7 cellular contexts compared by ENCODE assay signal in genomic region chr1:32199717-32200072, GRCh38. TPM values are rescaled to one million over a fixed set of nuclear protein-coding genes. Genes with fewer than 3 reads are reported as not detected.
DNase-seq lines count a peak whose midpoint lies in the region; ATAC-seq, FAIRE-seq and TF ChIP-seq lines count a peak whose summit lies in the region.
"Had no signal": no experiment of that assay in that cellular context is flagged by ENCODE, and none has a peak within 500 bp of the region (broad histone marks: within the 10 kb centered on the region; RNA-seq: fewer than 3 reads in every experiment).

No MANE protein-coding gene starts in this region.

- no peak for FAIRE-seq in pancreas (lab: Jason Lieb, UNC)
- FAIRE-seq: colon had no signal

- ATAC-seq in pancreas (peak; percentile 59 to 81 (median 72)), HG02798 (IDR thresholded peaks at IDR 0.05; ENCODE audit: poor library complexity, unreplicated experiment) (no peak), GM19351 (IDR thresholded peaks at IDR 0.05; ENCODE audit: unreplicated experiment) (no peak)

- peaks cover 0 to 11% (median 6%) of the 10 kb centered on the region in 3 donors for H3K36me3 ChIP-seq in pancreas

- TF ChIP-seq CTCF in pancreas (IDR thresholded peaks at IDR 0.05): no peak

- intact Hi-C loops in pancreas (cut with DNase I): no loop called here

- peaks cover 7 to 11% (median 10%) of the 10 kb centered on the region in 3 donors for H3K4me1 ChIP-seq in pancreas

- WGBS in pancreas, 2 donors: 17 to 21% methylated on average over 6 of the region's 6 CpGs

- H3K27ac ChIP-seq in pancreas: peak overlapping the region; percentile 29 to 71 (median 56)

- peak; percentile 45 for DNase-seq in NCI-H2081 treated with DMSO at 0.1 percent for 48 hours (lab: John Stamatoyannopoulos, UW)
- peak; percentile 89 for DNase-seq in cerebellum (ENCODE audit: low spot score)
- peak; percentile 70 to 92 (median 84) for DNase-seq in pancreas
- no peak for DNase-seq in activated CD4-positive, alpha-beta T cell treated with anti-CD3 and anti-CD28 coated beads, Interleukin-2, amount 50 U/mL, for 4 hours

- H3K27me3 ChIP-seq in pancreas: no peaks in the 10 kb centered on the region

- no peaks in the 10 kb centered on the region for H3K9me3 ChIP-seq in pancreas

- peak overlapping the region in 1 of 4 donors; percentile 52 for H3K4me3 ChIP-seq in pancreas

RNA-seq across cellular contexts. Expression of gene CCDC28B, which starts 0.7 kb away (rescaled TPM):
- 13.4 TPM for total RNA-seq in cerebellum
- total RNA-seq in pancreas: 1 to 10 TPM; 1.6 to 4.7 (median 3.0) TPM
- 1 to 10 TPM; 8.4 to 8.5 TPM for polyA plus RNA-seq in pancreas

RNA-seq across cellular contexts. Expression of gene IQCC, which starts 5.8 kb away (rescaled TPM):
- total RNA-seq in cerebellum: 3.1 TPM
- total RNA-seq in pancreas: 1 to 10 TPM; 1.1 to 1.7 (median 1.2) TPM
- polyA plus RNA-seq in pancreas: 1 to 10 TPM; 4.1 to 5.5 TPM

RNA-seq across cellular contexts. Expression of gene DCDC2B, which starts 9.2 kb away (rescaled TPM):
- total RNA-seq in cerebellum (not detected), pancreas (not detected)
- polyA plus RNA-seq in pancreas: under 1 TPM; 0.05 to 0.11 TPM

RNA-seq across cellular contexts. Expression of gene TXLNA, which starts 20.2 kb away (rescaled TPM):
- total RNA-seq in cerebellum: 21.4 TPM
- total RNA-seq in pancreas: 10 to 100 TPM; 13.8 to 29.3 (median 20.3) TPM
- polyA plus RNA-seq in pancreas: 10 to 100 TPM; 13.6 to 14.4 TPM

RNA-seq across cellular contexts. Expression of gene TMEM234, which starts 22.5 kb away (rescaled TPM):
- total RNA-seq in cerebellum: 22.2 TPM
- total RNA-seq in pancreas: 10 to 100 TPM in 1 of 6 donors, 1 to 10 TPM in 5; 6.2 to 15.2 (median 8.2) TPM
- 10 to 100 TPM; 19.2 to 23.5 TPM for polyA plus RNA-seq in pancreas

Comparison
In these comparisons a context has a peak if more than half of its experiments do, and no peak if none do; other contexts are left out.
1. DNase-seq: peak in NCI-H2081 treated with DMSO at 0.1 percent for 48 hours (single experiment), cerebellum (single experiment) and pancreas (6 of 6); none in activated CD4-positive, alpha-beta T cell treated with anti-CD3 and anti-CD28 coated beads, Interleukin-2, amount 50 U/mL, for 4 hours (0 of 2).
2. ATAC-seq: peak in pancreas (4 of 4); none in HG02798 (single experiment) and GM19351 (single experiment).